In genomic region chr7:108456845-108457540, GRCh38 we compare ENCODE assay signal across 11 cellular contexts. TPM values are rescaled to one million over a fixed set of nuclear protein-coding genes. Genes with fewer than 3 reads are reported as not detected.
A peak's percentile ranks its signal among the peaks of the same experiment; 100 is the strongest.
DNase-seq lines count a peak whose midpoint lies in the region; ATAC-seq and TF ChIP-seq lines count a peak whose summit lies in the region.
"Had no signal": no experiment of that assay in that cellular context is flagged by ENCODE, and none has a peak within 500 bp of the region (broad histone marks: within the 10 kb centered on the region; RNA-seq: fewer than 3 reads in every experiment).

No MANE protein-coding gene starts in this region.

- peak overlapping the region; percentile 48 for H3K4me3 Mint-ChIP-seq in activated T-cell treated with anti-CD3 and anti-CD28 coated beads, Interleukin-2, amount 50 U/mL, for 4 hours
- H3K4me3 Mint-ChIP-seq in activated naive CD8-positive, alpha-beta T cell treated with anti-CD3 and anti-CD28 coated beads, Interleukin-2, amount 10 ng/mL, durations not matched to agents 7 days and 5 days = peak overlapping the region; percentile 71

- H3K27ac Mint-ChIP-seq in activated naive CD8-positive, alpha-beta T cell treated with anti-CD3 and anti-CD28 coated beads, Interleukin-2, amount 10 ng/mL, durations not matched to agents 7 days and 5 days = no peak overlapping the region
- H3K27ac Mint-ChIP-seq: activated naive CD4-positive, alpha-beta T cell treated with anti-CD3 and anti-CD28 coated beads, Interleukin-2, amount 50 U/mL, for 72 hours had no signal

- H3K27ac ChIP-seq in iPS-20b (ENCODE audit: low read length) = no peak overlapping the region
- no peak overlapping the region for H3K27ac ChIP-seq in RWPE1

- H3K36me3 Mint-ChIP-seq in activated T-cell treated with anti-CD3 and anti-CD28 coated beads, Interleukin-2, amount 50 U/mL, for 4 hours (ENCODE audit: insufficient read depth) = no peaks in the 10 kb centered on the region
- H3K36me3 Mint-ChIP-seq in activated naive CD8-positive, alpha-beta T cell treated with anti-CD3 and anti-CD28 coated beads, Interleukin-2, amount 10 ng/mL, durations not matched to agents 7 days and 5 days = no peaks in the 10 kb centered on the region

- peaks cover 21% of the 10 kb centered on the region for H3K4me1 Mint-ChIP-seq in activated T-cell treated with anti-CD3 and anti-CD28 coated beads, Interleukin-2, amount 50 U/mL, for 4 hours (ENCODE audit: low read depth)
- H3K4me1 Mint-ChIP-seq in activated naive CD8-positive, alpha-beta T cell treated with anti-CD3 and anti-CD28 coated beads, Interleukin-2, amount 10 ng/mL, durations not matched to agents 7 days and 5 days = peaks cover 18% of the 10 kb centered on the region

- no peaks in the 10 kb centered on the region for H3K9me3 Mint-ChIP-seq in activated T-cell treated with anti-CD3 and anti-CD28 coated beads, Interleukin-2, amount 50 U/mL, for 4 hours
- H3K9me3 Mint-ChIP-seq in activated naive CD8-positive, alpha-beta T cell treated with anti-CD3 and anti-CD28 coated beads, Interleukin-2, amount 10 ng/mL, durations not matched to agents 7 days and 5 days = no peaks in the 10 kb centered on the region
- H3K9me3 Mint-ChIP-seq: activated naive CD4-positive, alpha-beta T cell treated with anti-CD3 and anti-CD28 coated beads, Interleukin-2, amount 50 U/mL, for 72 hours had no signal

- TF ChIP-seq CTCF in RWPE1 (conservative IDR thresholded peaks at IDR 0.05; ENCODE audit: low read depth) = no peak

- no peaks in the 10 kb centered on the region for H3K9me3 ChIP-seq in iPS-20b (ENCODE audit: insufficient read depth, low read depth, low read length)
- H3K9me3 ChIP-seq: BLaER1 treated with 17β-estradiol and CSF1 and Interleukin-3, amounts not matched to agents 10 nM and 100 nM had no signal

- no peaks in the 10 kb centered on the region for H3K36me3 ChIP-seq in iPS-20b (ENCODE audit: insufficient read depth, low read depth, low read length)
- H3K36me3 ChIP-seq: BLaER1 treated with 17β-estradiol and CSF1 and Interleukin-3, amounts not matched to agents 10 nM and 100 nM had no signal

- ATAC-seq in activated T-cell treated with anti-CD3 and anti-CD28 coated beads, Interleukin-2, amount 50 U/mL, for 4 hours = no peak
- no peak for ATAC-seq in activated naive CD8-positive, alpha-beta T cell treated with anti-CD3 and anti-CD28 coated beads, Interleukin-2, amount 10 ng/mL, durations not matched to agents 7 days and 5 days (ENCODE audit: low read depth)
- ATAC-seq in GM18861 (IDR thresholded peaks at IDR 0.05; ENCODE audit: unreplicated experiment) = no peak

- POLR2A ChIA-PET in activated naive CD8-positive, alpha-beta T cell treated with anti-CD3 and anti-CD28 coated beads, Interleukin-2, amount 10 ng/mL, durations not matched to agents 7 days and 5 days (lab: Charles Lee) = interaction anchor here (0.6 kb wide), 1 partner anchor 14 kb away, joined by 3 read pairs; no protein-coding TSS in a partner anchor
- POLR2A ChIA-PET in RWPE1 (lab: Yijun Ruan, JAX; ENCODE audit: low non-redundant PET) = no interaction called here

- peak overlapping the region; percentile 69; the same call in 1 of the 2 replicates for H3K9ac ChIP-seq in iPS-20b (ENCODE audit: low read depth, low read length)

- peaks cover 47% of the 10 kb centered on the region for H3K27me3 Mint-ChIP-seq in activated T-cell treated with anti-CD3 and anti-CD28 coated beads, Interleukin-2, amount 50 U/mL, for 4 hours (ENCODE audit: low read depth)
- peaks cover 35% of the 10 kb centered on the region for H3K27me3 Mint-ChIP-seq in activated naive CD8-positive, alpha-beta T cell treated with anti-CD3 and anti-CD28 coated beads, Interleukin-2, amount 10 ng/mL, durations not matched to agents 7 days and 5 days

- no peak for DNase-seq in activated T-cell treated with anti-CD3 and anti-CD28 coated beads, Interleukin-2, amount 50 U/mL, for 4 hours
- DNase-seq in activated T-cell treated with anti-CD3 and anti-CD28 coated beads for 4 hours = no peak
- no peak for DNase-seq in activated naive CD8-positive, alpha-beta T cell treated with anti-CD3 and anti-CD28 coated beads, Interleukin-2, amount 10 ng/mL, durations not matched to agents 7 days and 5 days
- peak; percentile 27 for DNase-seq in superior temporal gyrus (ENCODE audit: extremely low spot score)
- DNase-seq in RWPE1 (ENCODE audit: low spot score) = no peak
- DNase-seq in putamen (ENCODE audit: low spot score) = no peak
- DNase-seq: MV-4-11 had no signal

- H3K4me1 ChIP-seq in iPS-20b (ENCODE audit: insufficient read depth, low read length) = peaks cover 7% of the 10 kb centered on the region

- CTCF ChIA-PET in RWPE1 (lab: Yijun Ruan, JAX) = interaction anchor here (0.6 to 1.1 kb wide), 2 partner anchors 20 to 276 kb away, joined by 3 read pairs; no protein-coding TSS in a partner anchor

- H3K4me3 ChIP-seq in iPS-20b (ENCODE audit: low read length) = peak overlapping the region; percentile 81

- H3K27me3 ChIP-seq in iPS-20b (ENCODE audit: insufficient read depth, low read length) = peaks cover 56% of the 10 kb centered on the region

RNA-seq across cellular contexts. Expression of gene NRCAM, which starts 0.8 kb away (rescaled TPM):
- total RNA-seq in activated T-cell treated with anti-CD3 and anti-CD28 coated beads, Interleukin-2, amount 50 U/mL, for 4 hours = under 1 TPM; 0.53 to 0.73 (median 0.69) TPM
- under 1 TPM; 0.50 to 0.99 TPM for total RNA-seq in activated naive CD8-positive, alpha-beta T cell treated with anti-CD3 and anti-CD28 coated beads, Interleukin-2, amount 10 ng/mL, durations not matched to agents 7 days and 5 days
